In genomic region chr20:18496042-18496441, GRCh38 we compare ENCODE assay signal across 1 cellular context.
TF ChIP-seq lines count a peak whose summit lies in the region.

No MANE protein-coding gene starts in this region.

TF ChIP-seq in K562, 482 proteins besides CTCF, POLR2A, EP300 and RAD21:
- TF ChIP-seq EHMT2 (IDR thresholded peaks at IDR 0.05) (no peak), ZFP30 (CRISPR knock-in tag; IDR thresholded peaks at IDR 0.05; ENCODE audit: borderline replicate concordance) (no peak), ZNF324 (CRISPR knock-in tag; IDR thresholded peaks at IDR 0.05) (no peak), MEIS2 (IDR thresholded peaks at IDR 0.05; ENCODE audit: partially characterized antibody) (no peak), ZC3H4 (CRISPR knock-in tag; IDR thresholded peaks at IDR 0.05; ENCODE audit: borderline replicate concordance) (no peak), HNRNPH1 (optimal IDR thresholded peaks at IDR 0.05; ENCODE audit: low read depth, low read length) (no peak), ZFP91 (CRISPR knock-in tag; IDR thresholded peaks at IDR 0.05) (no peak), ZBTB2 (IDR thresholded peaks at IDR 0.05) (no peak), NFIX (CRISPR knock-in tag; IDR thresholded peaks at IDR 0.05; ENCODE audit: low read depth) (no peak), TRIM25 (IDR thresholded peaks at IDR 0.05; ENCODE audit: borderline replicate concordance) (no peak), CREB1 (IDR thresholded peaks at IDR 0.05) (no peak), CREB1 (CRISPR knock-in tag; IDR thresholded peaks at IDR 0.05) (no peak)
